In genomic region chr15:80059786-80060489, GRCh38 we compare ENCODE assay signal across 8 cellular contexts. TPM values are rescaled to one million over a fixed set of nuclear protein-coding genes. Genes with fewer than 3 reads are reported as not detected.
DNase-seq lines count a peak whose midpoint lies in the region; TF ChIP-seq lines count a peak whose summit lies in the region.

No MANE protein-coding gene starts in this region.

- intact Hi-C loops in MCF 10A (cut with micrococcal nuclease), result loop anchor here (1.0 to 10.0 kb wide), 4 partner anchors 27 to 175 kb away; partner anchors contain the start of gene MTHFS

- POLR2A ChIA-PET in MCF 10A (lab: Yijun Ruan, JAX), result interaction anchor here (0.6 to 6.0 kb wide), 36 partner anchors 8 to 679 kb away, joined by 3 to 174 read pairs (median 5); partner anchors contain the start of genes FAH and MTHFS

- no peaks in the 10 kb centered on the region for H3K27me3 Mint-ChIP-seq in MCF 10A (ENCODE audit: insufficient read depth, unreplicated experiment)

- DNase-seq in ELF-1 (ENCODE audit: low read depth, low spot score), result peak; percentile 90
- DNase-seq in GM20000 (ENCODE audit: low spot score), result peak; percentile 90
- DNase-seq in HPDE6-E6E7 (ENCODE audit: extremely low spot score), result peak; percentile 49
- peak; percentile 3 for DNase-seq in SIG-M5 (lab: John Stamatoyannopoulos, UW)
- peak; percentile 54 for DNase-seq in MCF 10A (ENCODE audit: unreplicated experiment)
- peak; percentile 29 for DNase-seq in iris pigment epithelial cell (ENCODE audit: low read depth)
- DNase-seq in stimulated activated CD4-positive, alpha-beta T cell treated with anti-CD3 and anti-CD28 coated beads, Interleukin-15, amount 100 ng/mL, for 24 hours, result peak; percentile 69
- no peak for DNase-seq in DMS79 (lab: John Stamatoyannopoulos, UW)

- peak overlapping the region; percentile 84 for H3K27ac Mint-ChIP-seq in MCF 10A (ENCODE audit: low read depth, unreplicated experiment)

- peak overlapping the region; percentile 87 for H3K4me3 Mint-ChIP-seq in MCF 10A (ENCODE audit: unreplicated experiment)

- no peak for TF ChIP-seq CTCF in GM20000 (IDR thresholded peaks at IDR 0.05; ENCODE audit: extremely low read depth, missing control alignments)
- no peak for TF ChIP-seq CTCF in MCF 10A (IDR thresholded peaks at IDR 0.05; ENCODE audit: unreplicated experiment)

- H3K4me1 Mint-ChIP-seq in MCF 10A (ENCODE audit: insufficient read depth, unreplicated experiment), result peaks cover 17% of the 10 kb centered on the region

- no peaks in the 10 kb centered on the region for H3K9me3 Mint-ChIP-seq in MCF 10A (ENCODE audit: unreplicated experiment)

- H3K36me3 Mint-ChIP-seq in MCF 10A (ENCODE audit: insufficient read depth, unreplicated experiment), result no peaks in the 10 kb centered on the region

- CTCF ChIA-PET in MCF 10A (lab: Yijun Ruan, JAX), result interaction anchor here (0.6 to 2.9 kb wide), 13 partner anchors 12 to 724 kb away, joined by 3 to 13 read pairs (median 3); no protein-coding TSS in a partner anchor

- BruUV-seq in MCF 10A (replicated peaks; lab: Mats Ljungman, UMichigan), result TSS peak; percentile 41

RNA-seq across cellular contexts. Expression of gene ZFAND6, which starts 0.5 kb away (rescaled TPM):
- 57.6 and 59.5 TPM in 2 replicates for total RNA-seq in MCF 10A (2022)
